Comparison of ENCODE assay signal across 10 cellular contexts in genomic region chr5:59328801-59329296, GRCh38.
A peak's percentile ranks its signal among the peaks of the same experiment; 100 is the strongest.
DNase-seq lines count a peak whose midpoint lies in the region; ATAC-seq and TF ChIP-seq lines count a peak whose summit lies in the region.
"Had no signal": no experiment of that assay in that cellular context is flagged by ENCODE, and none has a peak within 500 bp of the region (broad histone marks: within the 10 kb centered on the region; RNA-seq: fewer than 3 reads in every experiment).

No MANE protein-coding gene starts in this region.

- ATAC-seq in HG02759 (IDR thresholded peaks at IDR 0.05; ENCODE audit: unreplicated experiment) (no peak), GM21825 (IDR thresholded peaks at IDR 0.05; ENCODE audit: unreplicated experiment) (no peak)
- ATAC-seq: activated T-helper 17 cell treated with anti-CD3 and anti-CD28 coated beads, Interleukin-2, amount 50 U/mL, for 72 hours had no signal

- H3K4me3 ChIP-seq in fibroblast of mammary gland (ENCODE audit: control insufficient read depth, low read depth, low read length) = no peak overlapping the region

- TF ChIP-seq CTCF in fibroblast of mammary gland (conservative IDR thresholded peaks at IDR 0.05; ENCODE audit: control insufficient read depth, insufficient read depth, low read depth, low read length) (no peak), nephron (IDR thresholded peaks at IDR 0.05; ENCODE audit: unreplicated experiment in 3 of 3) (no peak)

- H3K36me3 Mint-ChIP-seq in nephron (ENCODE audit: low read depth) = no peaks in the 10 kb centered on the region

- DNase-seq in H4 (ENCODE audit: low spot score) (peak; percentile 52), NCI-H226 (peak; percentile 11), fibroblast of mammary gland (ENCODE audit: low read depth) (peak; percentile 59), NCI-H1694 (lab: John Stamatoyannopoulos, UW) (no peak)
- DNase-seq in activated naive CD4-positive, alpha-beta T cell treated with Interleukin-2 at 50 U/mL for 16 hours = no peak

- H3K27ac Mint-ChIP-seq in nephron = peak overlapping the region; percentile 74 to 79 (median 76)
- H3K27ac Mint-ChIP-seq: activated T-helper 17 cell treated with anti-CD3 and anti-CD28 coated beads, Interleukin-2, amount 50 U/mL, for 72 hours; IgD-negative memory B cell had no signal

- no peaks in the 10 kb centered on the region for H3K9me3 Mint-ChIP-seq in nephron
- H3K9me3 Mint-ChIP-seq: activated T-helper 17 cell treated with anti-CD3 and anti-CD28 coated beads, Interleukin-2, amount 50 U/mL, for 72 hours; IgD-negative memory B cell had no signal

- H3K4me3 Mint-ChIP-seq in nephron = no peak overlapping the region
- H3K4me3 Mint-ChIP-seq: activated T-helper 17 cell treated with anti-CD3 and anti-CD28 coated beads, Interleukin-2, amount 50 U/mL, for 72 hours; IgD-negative memory B cell had no signal

- peaks cover 85% of the 10 kb centered on the region for H3K4me1 Mint-ChIP-seq in nephron
- H3K4me1 Mint-ChIP-seq: activated T-helper 17 cell treated with anti-CD3 and anti-CD28 coated beads, Interleukin-2, amount 50 U/mL, for 72 hours had no signal

- no peaks in the 10 kb centered on the region for H3K27me3 Mint-ChIP-seq in nephron (ENCODE audit: low read depth)
- H3K27me3 Mint-ChIP-seq: IgD-negative memory B cell had no signal

Comparison
In these comparisons a context has a peak if more than half of its experiments do, and no peak if none do; other contexts are left out.
1. DNase-seq: peak in H4 (single experiment), NCI-H226 (single experiment) and fibroblast of mammary gland (single experiment); none in NCI-H1694 (single experiment) and activated naive CD4-positive, alpha-beta T cell treated with Interleukin-2 at 50 U/mL for 16 hours (single experiment).